ENCODE assay signal across 9 cellular contexts in genomic region chr6:106136845-106137244, GRCh38.
"Had no signal": no experiment of that assay in that cellular context is flagged by ENCODE, and none has a peak within 500 bp of the region (broad histone marks: within the 10 kb centered on the region; RNA-seq: fewer than 3 reads in every experiment).

No MANE protein-coding gene starts in this region.

- H3K4me3 Mint-ChIP-seq: GM23338, H9, HFFc6 had no signal

- H3K9me3 ChIP-seq: HAP-1 had no signal

- ATAC-seq: GM23338, HCT116 had no signal

- DNase-seq: GM23248, GOT3, H7, H9, HCEC 1CT, HFFc6 had no signal

- H3K4me1 ChIP-seq: HAP-1 had no signal

- H3K9me3 Mint-ChIP-seq: GM23338, H9, HFFc6 had no signal

- H3K4me3 ChIP-seq: GM23248, GM23338, HAP-1 had no signal

- H3K27ac ChIP-seq: GM23248 had no signal

- H3K27ac Mint-ChIP-seq: GM23338, H9, HFFc6 had no signal

- H3K36me3 ChIP-seq: HAP-1 had no signal
